18 cellular contexts compared by ENCODE assay signal in genomic region chr9:19512432-19512831, GRCh38.
"Had no signal": no experiment of that assay in that cellular context is flagged by ENCODE, and none has a peak within 500 bp of the region (broad histone marks: within the 10 kb centered on the region; RNA-seq: fewer than 3 reads in every experiment).

No MANE protein-coding gene starts in this region.

- H3K27ac ChIP-seq: esophagus squamous epithelium, gastroesophageal sphincter, left ventricle myocardium inferior, lower lobe of right lung, neural progenitor cell, pancreas, stomach, thyroid gland had no signal

- DNase-seq: cortex of kidney; effector memory CD8-positive, alpha-beta T cell; esophagus squamous epithelium; foreskin fibroblast; immature natural killer cell; left cardiac atrium; left ventricle myocardium inferior; lower lobe of right lung; nucleus accumbens; pancreas; right cardiac atrium; small intestine; stimulated activated CD4-positive, alpha-beta T cell treated with anti-CD3 and anti-CD28 coated beads, Interleukin-12 subunit alpha, Interleukin-12 subunit beta, amount 100 ng/mL, for 4 hours; stimulated activated naive CD4-positive, alpha-beta T cell; stomach; thyroid gland had no signal
